ENCODE assay signal across 1 cellular context in genomic region chr7:2353113-2353512, GRCh38.
TF ChIP-seq lines count a peak whose summit lies in the region.

No MANE protein-coding gene starts in this region.

TF ChIP-seq in WTC11, 78 proteins besides CTCF, POLR2A, EP300 and RAD21 (continued from another document):
- TF ChIP-seq, protein P1, sequence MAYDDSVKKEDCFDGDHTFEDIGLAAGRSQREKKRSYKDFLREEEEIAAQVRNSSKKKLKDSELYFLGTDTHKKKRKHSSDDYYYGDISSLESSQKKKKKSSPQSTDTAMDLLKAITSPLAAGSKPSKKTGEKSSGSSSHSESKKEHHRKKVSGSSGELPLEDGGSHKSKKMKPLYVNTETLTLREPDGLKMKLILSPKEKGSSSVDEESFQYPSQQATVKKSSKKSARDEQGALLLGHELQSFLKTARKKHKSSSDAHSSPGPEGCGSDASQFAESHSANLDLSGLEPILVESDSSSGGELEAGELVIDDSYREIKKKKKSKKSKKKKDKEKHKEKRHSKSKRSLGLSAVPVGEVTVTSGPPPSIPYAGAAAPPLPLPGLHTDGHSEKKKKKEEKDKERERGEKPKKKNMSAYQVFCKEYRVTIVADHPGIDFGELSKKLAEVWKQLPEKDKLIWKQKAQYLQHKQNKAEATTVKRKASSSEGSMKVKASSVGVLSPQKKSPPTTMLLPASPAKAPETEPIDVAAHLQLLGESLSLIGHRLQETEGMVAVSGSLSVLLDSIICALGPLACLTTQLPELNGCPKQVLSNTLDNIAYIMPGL (CRISPR knock-in tag; IDR thresholded peaks at IDR 0.05): no peak
- TF ChIP-seq, protein P2, sequence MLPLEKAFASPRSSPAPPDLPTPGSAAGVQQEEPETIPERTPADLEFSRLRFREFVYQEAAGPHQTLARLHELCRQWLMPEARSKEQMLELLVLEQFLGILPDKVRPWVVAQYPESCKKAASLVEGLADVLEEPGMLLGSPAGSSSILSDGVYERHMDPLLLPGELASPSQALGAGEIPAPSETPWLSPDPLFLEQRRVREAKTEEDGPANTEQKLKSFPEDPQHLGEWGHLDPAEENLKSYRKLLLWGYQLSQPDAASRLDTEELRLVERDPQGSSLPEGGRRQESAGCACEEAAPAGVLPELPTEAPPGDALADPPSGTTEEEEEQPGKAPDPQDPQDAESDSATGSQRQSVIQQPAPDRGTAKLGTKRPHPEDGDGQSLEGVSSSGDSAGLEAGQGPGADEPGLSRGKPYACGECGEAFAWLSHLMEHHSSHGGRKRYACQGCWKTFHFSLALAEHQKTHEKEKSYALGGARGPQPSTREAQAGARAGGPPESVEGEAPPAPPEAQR (CRISPR knock-in tag; IDR thresholded peaks at IDR 0.05): no peak
- TF ChIP-seq, protein P3, sequence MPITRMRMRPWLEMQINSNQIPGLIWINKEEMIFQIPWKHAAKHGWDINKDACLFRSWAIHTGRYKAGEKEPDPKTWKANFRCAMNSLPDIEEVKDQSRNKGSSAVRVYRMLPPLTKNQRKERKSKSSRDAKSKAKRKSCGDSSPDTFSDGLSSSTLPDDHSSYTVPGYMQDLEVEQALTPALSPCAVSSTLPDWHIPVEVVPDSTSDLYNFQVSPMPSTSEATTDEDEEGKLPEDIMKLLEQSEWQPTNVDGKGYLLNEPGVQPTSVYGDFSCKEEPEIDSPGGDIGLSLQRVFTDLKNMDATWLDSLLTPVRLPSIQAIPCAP (CRISPR knock-in tag; IDR thresholded peaks at IDR 0.05): no peak
- TF ChIP-seq CREM (CRISPR knock-in tag; IDR thresholded peaks at IDR 0.05) (no peak), ARID4B (CRISPR knock-in tag; IDR thresholded peaks at IDR 0.05; ENCODE audit: borderline replicate concordance) (no peak)
TF ChIP-seq in WTC11: peak in this region for 0.
